1 cellular context compared by ENCODE assay signal in genomic region chr1:163321311-163322305, GRCh38.
TF ChIP-seq lines count a peak whose summit lies in the region.

NUF2 (plus strand) TSS chr1:163321954; CDS start chr1:163326052, 4,098 bp downstream.

TF ChIP-seq in HepG2, 621 proteins besides CTCF, POLR2A, EP300 and RAD21 (continued from another document and continues in another):
- peak; percentile 96; the same call in 1 of the 2 replicates for TF ChIP-seq ZNF33A (CRISPR knock-in tag; IDR thresholded peaks at IDR 0.05; ENCODE audit: borderline replicate concordance)
- peak; percentile 98 for TF ChIP-seq ZNF605 (CRISPR knock-in tag; IDR thresholded peaks at IDR 0.05)
- 0 out of 2 replicates have a peak, but pooled peaks have one; percentile 20 for TF ChIP-seq ZNF292 (CRISPR knock-in tag; IDR thresholded peaks at IDR 0.05; ENCODE audit: borderline replicate concordance, low read depth)
- no peak for TF ChIP-seq ZNF570 (CRISPR knock-in tag; IDR thresholded peaks at IDR 0.05; ENCODE audit: borderline replicate concordance)
- TF ChIP-seq TMF1 (CRISPR knock-in tag; IDR thresholded peaks at IDR 0.05; ENCODE audit: low read depth): peak; percentile 98
- TF ChIP-seq ZNF44 (CRISPR knock-in tag; IDR thresholded peaks at IDR 0.05): 0 out of 2 replicates have a peak, but pooled peaks have one; percentile 60
- no peak for TF ChIP-seq ZEB1 (IDR thresholded peaks at IDR 0.05; ENCODE audit: insufficient replicate concordance, low read depth)
- peak; percentile 95 for TF ChIP-seq MED1 (CRISPR knock-in tag; IDR thresholded peaks at IDR 0.05)
- no peak for TF ChIP-seq ZNF496 (CRISPR knock-in tag; IDR thresholded peaks at IDR 0.05; ENCODE audit: insufficient replicate concordance)
- no peak for TF ChIP-seq STAG1 (CRISPR knock-in tag; IDR thresholded peaks at IDR 0.05)
- no peak for TF ChIP-seq ATRX (CRISPR knock-in tag; IDR thresholded peaks at IDR 0.05; ENCODE audit: borderline replicate concordance)
- peak; percentile 97 for TF ChIP-seq SSRP1 (CRISPR knock-in tag; IDR thresholded peaks at IDR 0.05)
- TF ChIP-seq ZNF224 (CRISPR knock-in tag; IDR thresholded peaks at IDR 0.05): peak; percentile 92; the same call in 1 of the 2 replicates
- no peak for TF ChIP-seq CEBPB (IDR thresholded peaks at IDR 0.05; ENCODE audit: borderline replicate concordance, low read depth, low read length)
- no peak; the same call in 1 of the 2 replicates for TF ChIP-seq ZNF775 (CRISPR knock-in tag; IDR thresholded peaks at IDR 0.05; ENCODE audit: borderline replicate concordance)
- TF ChIP-seq ZNF549 (CRISPR knock-in tag; IDR thresholded peaks at IDR 0.05): no peak
- peak; percentile 99 for TF ChIP-seq ZMAT3 (CRISPR knock-in tag; conservative IDR thresholded peaks at IDR 0.05)
- no peak for TF ChIP-seq PLRG1 (conservative IDR thresholded peaks at IDR 0.05)
- TF ChIP-seq RELA (CRISPR knock-in tag; IDR thresholded peaks at IDR 0.05): peak; percentile 98
- TF ChIP-seq ZNF317 (CRISPR knock-in tag; IDR thresholded peaks at IDR 0.05): peak; percentile 92
- TF ChIP-seq, protein P1, sequence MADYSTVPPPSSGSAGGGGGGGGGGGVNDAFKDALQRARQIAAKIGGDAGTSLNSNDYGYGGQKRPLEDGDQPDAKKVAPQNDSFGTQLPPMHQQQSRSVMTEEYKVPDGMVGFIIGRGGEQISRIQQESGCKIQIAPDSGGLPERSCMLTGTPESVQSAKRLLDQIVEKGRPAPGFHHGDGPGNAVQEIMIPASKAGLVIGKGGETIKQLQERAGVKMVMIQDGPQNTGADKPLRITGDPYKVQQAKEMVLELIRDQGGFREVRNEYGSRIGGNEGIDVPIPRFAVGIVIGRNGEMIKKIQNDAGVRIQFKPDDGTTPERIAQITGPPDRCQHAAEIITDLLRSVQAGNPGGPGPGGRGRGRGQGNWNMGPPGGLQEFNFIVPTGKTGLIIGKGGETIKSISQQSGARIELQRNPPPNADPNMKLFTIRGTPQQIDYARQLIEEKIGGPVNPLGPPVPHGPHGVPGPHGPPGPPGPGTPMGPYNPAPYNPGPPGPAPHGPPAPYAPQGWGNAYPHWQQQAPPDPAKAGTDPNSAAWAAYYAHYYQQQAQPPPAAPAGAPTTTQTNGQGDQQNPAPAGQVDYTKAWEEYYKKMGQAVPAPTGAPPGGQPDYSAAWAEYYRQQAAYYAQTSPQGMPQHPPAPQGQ (CRISPR knock-in tag; IDR thresholded peaks at IDR 0.05; ENCODE audit: borderline replicate concordance): peak; percentile 98; the same call in 1 of the 2 replicates
- TF ChIP-seq ZNF326 (CRISPR knock-in tag; IDR thresholded peaks at IDR 0.05; ENCODE audit: borderline replicate concordance): no peak
- peak; percentile 100 for TF ChIP-seq IRF2 (CRISPR knock-in tag; IDR thresholded peaks at IDR 0.05)
- TF ChIP-seq ZNF484 (CRISPR knock-in tag; IDR thresholded peaks at IDR 0.05; ENCODE audit: borderline replicate concordance, low read depth): no peak
- TF ChIP-seq TFDP1 (CRISPR knock-in tag; IDR thresholded peaks at IDR 0.05; ENCODE audit: borderline replicate concordance): peak; percentile 100
- TF ChIP-seq RFX5 (IDR thresholded peaks at IDR 0.05; ENCODE audit: low read depth, low read length): peak; percentile 70
- TF ChIP-seq ATF5 (CRISPR knock-in tag; IDR thresholded peaks at IDR 0.05; ENCODE audit: low read depth): no peak
- peak; percentile 86 for TF ChIP-seq SMYD3 (CRISPR knock-in tag; IDR thresholded peaks at IDR 0.05)
- peak; percentile 76; the same call in 1 of the 2 replicates for TF ChIP-seq SRF (IDR thresholded peaks at IDR 0.05; ENCODE audit: low read depth, low read length)
- TF ChIP-seq, protein P2, sequence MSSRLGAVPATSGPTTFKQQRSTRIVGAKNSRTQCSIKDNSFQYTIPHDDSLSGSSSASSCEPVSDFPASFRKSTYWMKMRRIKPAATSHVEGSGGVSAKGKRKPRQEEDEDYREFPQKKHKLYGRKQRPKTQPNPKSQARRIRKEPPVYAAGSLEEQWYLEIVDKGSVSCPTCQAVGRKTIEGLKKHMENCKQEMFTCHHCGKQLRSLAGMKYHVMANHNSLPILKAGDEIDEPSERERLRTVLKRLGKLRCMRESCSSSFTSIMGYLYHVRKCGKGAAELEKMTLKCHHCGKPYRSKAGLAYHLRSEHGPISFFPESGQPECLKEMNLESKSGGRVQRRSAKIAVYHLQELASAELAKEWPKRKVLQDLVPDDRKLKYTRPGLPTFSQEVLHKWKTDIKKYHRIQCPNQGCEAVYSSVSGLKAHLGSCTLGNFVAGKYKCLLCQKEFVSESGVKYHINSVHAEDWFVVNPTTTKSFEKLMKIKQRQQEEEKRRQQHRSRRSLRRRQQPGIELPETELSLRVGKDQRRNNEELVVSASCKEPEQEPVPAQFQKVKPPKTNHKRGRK (CRISPR knock-in tag; IDR thresholded peaks at IDR 0.05): peak; percentile 94
- TF ChIP-seq, protein P3, sequence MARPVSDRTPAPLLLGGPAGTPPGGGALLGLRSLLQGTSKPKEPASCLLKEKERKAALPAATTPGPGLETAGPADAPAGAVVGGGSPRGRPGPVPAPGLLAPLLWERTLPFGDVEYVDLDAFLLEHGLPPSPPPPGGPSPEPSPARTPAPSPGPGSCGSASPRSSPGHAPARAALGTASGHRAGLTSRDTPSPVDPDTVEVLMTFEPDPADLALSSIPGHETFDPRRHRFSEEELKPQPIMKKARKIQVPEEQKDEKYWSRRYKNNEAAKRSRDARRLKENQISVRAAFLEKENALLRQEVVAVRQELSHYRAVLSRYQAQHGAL (CRISPR knock-in tag; IDR thresholded peaks at IDR 0.05; ENCODE audit: not compliant biosample characterization): peak; percentile 92
- TF ChIP-seq ZNF407 (CRISPR knock-in tag; IDR thresholded peaks at IDR 0.05; ENCODE audit: not compliant biosample characterization): peak; percentile 50
- TF ChIP-seq ZNF235 (CRISPR knock-in tag; IDR thresholded peaks at IDR 0.05; ENCODE audit: borderline replicate concordance): peak; percentile 90
- peak; percentile 99 for TF ChIP-seq BORCS8-MEF2B (CRISPR knock-in tag; IDR thresholded peaks at IDR 0.05)
- TF ChIP-seq ZNF574 (CRISPR knock-in tag; IDR thresholded peaks at IDR 0.05): peak; percentile 98
- TF ChIP-seq, protein P4, sequence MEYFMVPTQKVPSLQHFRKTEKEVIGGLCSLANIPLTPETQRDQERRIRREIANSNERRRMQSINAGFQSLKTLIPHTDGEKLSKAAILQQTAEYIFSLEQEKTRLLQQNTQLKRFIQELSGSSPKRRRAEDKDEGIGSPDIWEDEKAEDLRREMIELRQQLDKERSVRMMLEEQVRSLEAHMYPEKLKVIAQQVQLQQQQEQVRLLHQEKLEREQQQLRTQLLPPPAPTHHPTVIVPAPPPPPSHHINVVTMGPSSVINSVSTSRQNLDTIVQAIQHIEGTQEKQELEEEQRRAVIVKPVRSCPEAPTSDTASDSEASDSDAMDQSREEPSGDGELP (IDR thresholded peaks at IDR 0.05; ENCODE audit: borderline replicate concordance, low read depth): peak; percentile 86; the same call in 1 of the 2 replicates
- TF ChIP-seq ATF4 (CRISPR knock-in tag; IDR thresholded peaks at IDR 0.05): peak in 1 of 2 experiments; percentile 87; a peak in 2 of 4 replicates
- TF ChIP-seq KDM5B (CRISPR knock-in tag; IDR thresholded peaks at IDR 0.05; ENCODE audit: borderline replicate concordance): peak; percentile 97
- 0 out of 4 replicates have a peak, but pooled peaks of 1 of the 2 experiments have one; percentile 33 for TF ChIP-seq NR2F1 (CRISPR knock-in tag; IDR thresholded peaks at IDR 0.05)
- TF ChIP-seq IRF9 (CRISPR knock-in tag; IDR thresholded peaks at IDR 0.05; ENCODE audit: borderline replicate concordance): peak; percentile 98
- no peak; the same call in 1 of the 2 replicates for TF ChIP-seq ZNF546 (CRISPR knock-in tag; conservative IDR thresholded peaks at IDR 0.05)
